ENCODE assay signal across 19 cellular contexts in genomic region chr7:131372554-131372953, GRCh38. TPM values are rescaled to one million over a fixed set of nuclear protein-coding genes. Genes with fewer than 3 reads are reported as not detected.
A peak's percentile ranks its signal among the peaks of the same experiment; 100 is the strongest.
DNase-seq lines count a peak whose midpoint lies in the region; ATAC-seq, FAIRE-seq and TF ChIP-seq lines count a peak whose summit lies in the region.
"Had no signal": no experiment of that assay in that cellular context is flagged by ENCODE, and none has a peak within 500 bp of the region (broad histone marks: within the 10 kb centered on the region; RNA-seq: fewer than 3 reads in every experiment).

No MANE protein-coding gene starts in this region.

- no peaks in the 10 kb centered on the region for H3K27me3 Mint-ChIP-seq in activated T-cell treated with anti-CD3 and anti-CD28 coated beads, Interleukin-2, amount 50 U/mL, for 72 hours (ENCODE audit: low read depth)
- peaks cover 3% of the 10 kb centered on the region for H3K27me3 Mint-ChIP-seq in glutamatergic neuron (ENCODE audit: unreplicated experiment)
- H3K27me3 Mint-ChIP-seq: B cell; CD4-positive, alpha-beta T cell had no signal

- peak overlapping the region; percentile 50 for H3K27ac Mint-ChIP-seq in activated T-cell treated with anti-CD3 and anti-CD28 coated beads, Interleukin-2, amount 50 U/mL, for 72 hours
- H3K27ac Mint-ChIP-seq in glutamatergic neuron (ENCODE audit: unreplicated experiment): peak overlapping the region; percentile 72
- H3K27ac Mint-ChIP-seq: B cell; CD4-positive, alpha-beta T cell; H9 had no signal

- no peak overlapping the region for H3K4me3 ChIP-seq in SK-N-MC
- no peak overlapping the region for H3K4me3 ChIP-seq in right lobe of liver
- H3K4me3 ChIP-seq: GM23248 had no signal

- H3K9me3 Mint-ChIP-seq in activated T-cell treated with anti-CD3 and anti-CD28 coated beads, Interleukin-2, amount 50 U/mL, for 72 hours: peaks cover 2% of the 10 kb centered on the region in 2 donors
- peaks cover 2% of the 10 kb centered on the region for H3K9me3 Mint-ChIP-seq in glutamatergic neuron (ENCODE audit: unreplicated experiment)
- H3K9me3 Mint-ChIP-seq: CD4-positive, alpha-beta T cell; H9 had no signal

- WGBS in right lobe of liver (ENCODE audit: insufficient coverage, low coverage, low lambda C conversion rate, missing lambda C conversion rate): 90% methylated on average over 1 of the region's 1 CpG

- H3K9ac ChIP-seq in SK-N-MC (ENCODE audit: insufficient read length): no peak overlapping the region
- H3K9ac ChIP-seq: GM23248 had no signal

- peaks cover 2 to 4% of the 10 kb centered on the region in 2 donors for H3K36me3 Mint-ChIP-seq in activated T-cell treated with anti-CD3 and anti-CD28 coated beads, Interleukin-2, amount 50 U/mL, for 72 hours (ENCODE audit: insufficient read depth in 2 of 2)
- no peaks in the 10 kb centered on the region for H3K36me3 Mint-ChIP-seq in glutamatergic neuron (ENCODE audit: unreplicated experiment)

- peaks cover 47% of the 10 kb centered on the region for H3K4me1 Mint-ChIP-seq in activated T-cell treated with anti-CD3 and anti-CD28 coated beads, Interleukin-2, amount 50 U/mL, for 72 hours (ENCODE audit: low read depth)
- peaks cover 34% of the 10 kb centered on the region for H3K4me1 Mint-ChIP-seq in glutamatergic neuron (ENCODE audit: low read depth, unreplicated experiment)

- TF ChIP-seq POLR2A in right lobe of liver (IDR thresholded peaks at IDR 0.05): no peak
- no peak for TF ChIP-seq POLR2A in H54 (IDR thresholded peaks at IDR 0.05; ENCODE audit: low read depth, low read length)

- H3K4me1 ChIP-seq in right lobe of liver: peaks cover 0 to 7% (median 3%) of the 10 kb centered on the region in 4 donors

- no peak overlapping the region for H3K4me3 Mint-ChIP-seq in activated T-cell treated with anti-CD3 and anti-CD28 coated beads, Interleukin-2, amount 50 U/mL, for 72 hours
- H3K4me3 Mint-ChIP-seq in glutamatergic neuron (ENCODE audit: unreplicated experiment): no peak overlapping the region
- H3K4me3 Mint-ChIP-seq: B cell; CD4-positive, alpha-beta T cell; H9 had no signal

- 0 out of 2 replicates have a peak overlapping the region, but pooled peaks have one; percentile 33 for H3K27ac ChIP-seq in SK-N-MC
- no peak overlapping the region for H3K27ac ChIP-seq in right lobe of liver
- H3K27ac ChIP-seq: 22Rv1, GM23248 had no signal

- no peak for TF ChIP-seq CTCF in glutamatergic neuron (IDR thresholded peaks at IDR 0.05; ENCODE audit: partially characterized antibody, unreplicated experiment)
- TF ChIP-seq CTCF in right lobe of liver (IDR thresholded peaks at IDR 0.05): no peak

- no peaks in the 10 kb centered on the region for H3K27me3 ChIP-seq in right lobe of liver

- H3K36me3 ChIP-seq in SK-N-MC (ENCODE audit: insufficient read depth, low read length): peaks cover 16% of the 10 kb centered on the region
- no peaks in the 10 kb centered on the region for H3K36me3 ChIP-seq in right lobe of liver

- no peak for ATAC-seq in activated T-cell treated with anti-CD3 and anti-CD28 coated beads, Interleukin-2, amount 50 U/mL, for 72 hours (replicated peaks in 1 of 2)
- ATAC-seq in sciatic nerve: no peak
- no peak for ATAC-seq in right lobe of liver

- no peak for DNase-seq in activated T-cell treated with anti-CD3 and anti-CD28 coated beads, Interleukin-2, amount 50 U/mL, for 72 hours
- no peak for DNase-seq in activated T-cell treated with anti-CD3 and anti-CD28 coated beads, Interleukin-2, amount 50 U/mL, for 1 hour
- no peak for DNase-seq in SK-N-MC (ENCODE audit: low read depth, low spot score)
- DNase-seq in glutamatergic neuron: no peak
- no peak for DNase-seq in sciatic nerve (ENCODE audit: low spot score)
- no peak for DNase-seq in NCI-H2081 treated with DMSO at 0.1 percent for 48 hours (lab: John Stamatoyannopoulos, UW)
- DNase-seq in right lobe of liver: no peak
- DNase-seq in H54 (ENCODE audit: insufficient read length, low spot score): no peak
- DNase-seq: ACHN; C1 segment of cervical spinal cord; CD4-positive, alpha-beta T cell; DMS153; DND-41; GDM1; GM23248; H9; IMR-90 had no signal

- no peak for FAIRE-seq in H54 (lab: Jason Lieb, UNC)

- H3K9me3 ChIP-seq in SK-N-MC (ENCODE audit: low read depth, low read length) (no peaks in the 10 kb centered on the region), right lobe of liver (no peaks in the 10 kb centered on the region)

- intact Hi-C loops in sciatic nerve (cut with DNase I): no loop called here
- intact Hi-C loops in right lobe of liver (cut with DNase I): no loop called here

RNA-seq across cellular contexts. Expression of gene MKLN1, which starts 44.9 kb away (rescaled TPM):
- total RNA-seq in activated T-cell treated with anti-CD3 and anti-CD28 coated beads, Interleukin-2, amount 50 U/mL, for 72 hours: 10 to 100 TPM; 44.9 to 49.6 TPM
- 36.7 TPM for total RNA-seq in glutamatergic neuron (ENCODE audit: unreplicated experiment)
- total RNA-seq in sciatic nerve: 110 TPM
- 10 to 100 TPM; 24.0 to 39.6 (median 35.1) TPM for total RNA-seq in right lobe of liver
